Comparison of ENCODE assay signal across 22 cellular contexts in the genomic region with DNA sequence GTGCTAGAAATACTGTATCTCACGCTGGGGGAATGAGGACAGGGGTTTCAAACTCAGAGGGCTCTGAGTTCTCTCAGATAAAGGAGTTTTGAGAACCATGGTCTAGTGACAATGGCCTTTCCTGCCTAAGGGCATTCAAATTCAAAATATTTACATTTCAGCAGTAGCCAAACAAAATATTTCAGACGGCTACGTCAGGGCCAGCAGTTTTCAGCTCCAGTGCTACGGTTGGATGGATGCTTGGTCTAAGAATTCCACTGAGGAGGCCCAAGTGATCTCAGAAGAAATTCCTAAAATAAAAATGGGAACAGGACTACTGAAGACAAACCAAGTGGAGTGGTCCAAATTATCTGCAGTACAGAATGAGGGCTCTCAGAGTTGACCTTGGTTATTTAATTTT. TPM values are rescaled to one million over a fixed set of nuclear protein-coding genes. Genes with fewer than 3 reads are reported as not detected.
DNase-seq lines count a peak whose midpoint lies in the region; ATAC-seq, FAIRE-seq and TF ChIP-seq lines count a peak whose summit lies in the region.
"Had no signal": no experiment of that assay in that cellular context is flagged by ENCODE, and none has a peak within 500 bp of the region (broad histone marks: within the 10 kb centered on the region; RNA-seq: fewer than 3 reads in every experiment).

No MANE protein-coding gene starts in this region.

- no peak for TF ChIP-seq CTCF in HepG2 (CRISPR knock-in tag; IDR thresholded peaks at IDR 0.05)
- TF ChIP-seq CTCF in right lobe of liver (IDR thresholded peaks at IDR 0.05): no peak
- no peak for TF ChIP-seq CTCF in endothelial cell (IDR thresholded peaks at IDR 0.05; ENCODE audit: unreplicated experiment)

- H3K4me2 ChIP-seq in HepG2 (ENCODE audit: low read depth, low read length) (no peak overlapping the region), neuronal stem cell (ENCODE audit: insufficient read depth, low read length, poor library complexity, severe bottlenecking) (no peak overlapping the region)
- H3K4me2 ChIP-seq: PC-9 had no signal

- H2BK5ac ChIP-seq in neuronal stem cell (ENCODE audit: low read length): no peak overlapping the region

- no peak overlapping the region for H3K14ac ChIP-seq in neuronal stem cell (ENCODE audit: low read length)

- H3K79me1 ChIP-seq in neuronal stem cell (ENCODE audit: low read depth, low read length): no peaks in the 10 kb centered on the region

- 7% methylated on average over 4 of the region's 4 CpGs for WGBS in HepG2 (ENCODE audit: low lambda C conversion rate)
- 47% methylated on average over 4 of the region's 4 CpGs for WGBS in right lobe of liver (ENCODE audit: insufficient coverage, low coverage, low lambda C conversion rate, missing lambda C conversion rate)
- 65% methylated on average over 3 of the region's 4 CpGs for WGBS in HUES64
- 16 to 19% methylated on average over 4 of the region's 4 CpGs for whole genome bisulfite sequencing in aorta, 2 donors
- no CpG with 5 or more reads among the region's 4 CpGs for WGBS in neuronal stem cell (ENCODE audit: extremely low coverage in 2 of 2, insufficient read length in 2 of 2, insufficient replicate concordance in 1 of 2), 2 donors

- no peak overlapping the region for H3K18ac ChIP-seq in neuronal stem cell (ENCODE audit: low read length)

- H3K9me3 ChIP-seq in HepG2 (ENCODE audit: low read length) (no peaks in the 10 kb centered on the region), right lobe of liver (no peaks in the 10 kb centered on the region), HUES64 (ENCODE audit: insufficient read depth, low read depth, low read length) (no peaks in the 10 kb centered on the region), aorta (ENCODE audit: control insufficient read depth, low read length) (no peaks in the 10 kb centered on the region), neuronal stem cell (replicated peaks in 1 of 2; ENCODE audit: control insufficient read depth in 2 of 2, insufficient read depth in 1 of 2, low read depth in 1 of 2, low read length in 2 of 2) (peaks cover 0 to 12% of the 10 kb centered on the region in 2 donors)
- H3K9me3 ChIP-seq: HAP-1, SJSA1 had no signal

- intact Hi-C loops in HepG2 (cut with micrococcal nuclease; ENCODE audit: unreplicated experiment): no loop called here
- intact Hi-C loops in right lobe of liver (cut with DNase I): no loop called here
- intact Hi-C loops in aorta (cut with DNase I): no loop called here

- no peaks in the 10 kb centered on the region for H3K36me3 Mint-ChIP-seq in endothelial cell (ENCODE audit: low read depth, unreplicated experiment)
- H3K36me3 Mint-ChIP-seq: CD8-positive, alpha-beta memory T cell had no signal

- H2AFZ ChIP-seq in HepG2 (ENCODE audit: low read length) (no peak overlapping the region), neuronal stem cell (ENCODE audit: low read length) (no peak overlapping the region)
- H2AFZ ChIP-seq: PC-9 had no signal

- peaks cover 6% of the 10 kb centered on the region for H3K27me3 Mint-ChIP-seq in endothelial cell (ENCODE audit: unreplicated experiment)

- no peak overlapping the region for H2BK15ac ChIP-seq in neuronal stem cell (ENCODE audit: low read length)

- H3K27ac ChIP-seq in HepG2 (ENCODE audit: extremely low read length, insufficient read depth, low read length) (no peak overlapping the region), right lobe of liver (no peak overlapping the region), HUES64 (ENCODE audit: low read depth, low read length) (peak overlapping the region; percentile 62; the same call in 1 of the 2 replicates), aorta (ENCODE audit: low read depth in 1 of 2, low read length in 2 of 2) (no peak overlapping the region), neuronal stem cell (replicated peaks; ENCODE audit: low read length) (no peak overlapping the region)
- H3K27ac ChIP-seq: PC-9, SJSA1 had no signal

- no peaks in the 10 kb centered on the region for H3K9me3 Mint-ChIP-seq in endothelial cell (ENCODE audit: unreplicated experiment)
- H3K9me3 Mint-ChIP-seq: CD8-positive, alpha-beta memory T cell; T-helper 1 cell treated with Interleukin-12 subunit alpha and Interleukin-12 subunit beta and Interleukin-4 antibody, amounts not matched to agents 30 μg/mL and 1 μg/mL, for 36 hours had no signal

- DNase-seq in HepG2 (ENCODE audit: low spot score): no peak
- DNase-seq in right lobe of liver: no peak
- DNase-seq in astrocyte of the hippocampus (ENCODE audit: low read depth, low spot score): peak; percentile 45
- no peak for DNase-seq in aorta
- DNase-seq in endothelial cell (ENCODE audit: low spot score): no peak
- DNase-seq in neuronal stem cell (ENCODE audit: low spot score): no peak
- DNase-seq: ACHN; C1 segment of cervical spinal cord; CD8-positive, alpha-beta memory T cell; DND-41; NCI-H1105; NCI-H2029 treated with DMSO at 0.1 percent for 48 hours; NCI-H2171 treated with DMSO at 0.1 percent for 48 hours; NCI-H446; PC-9 had no signal

- H3K9ac ChIP-seq in HepG2 (ENCODE audit: insufficient read depth, low read depth, low read length): no peak overlapping the region
- no peak overlapping the region for H3K9ac ChIP-seq in HUES64 (ENCODE audit: low read depth, low read length)
- H3K9ac ChIP-seq in neuronal stem cell (ENCODE audit: low read depth, low read length, poor library complexity): no peak overlapping the region

- H4K8ac ChIP-seq in neuronal stem cell (ENCODE audit: low read depth, low read length): no peak overlapping the region

- H3K4me1 Mint-ChIP-seq in endothelial cell (ENCODE audit: unreplicated experiment): peaks cover 40% of the 10 kb centered on the region
- H3K4me1 Mint-ChIP-seq: CD8-positive, alpha-beta memory T cell had no signal

- no peaks in the 10 kb centered on the region for H3K36me3 ChIP-seq in HepG2 (replicated peaks in 1 of 2; ENCODE audit: control insufficient read depth in 1 of 2, insufficient read depth in 2 of 2, low read length in 2 of 2)
- H3K36me3 ChIP-seq in right lobe of liver: no peaks in the 10 kb centered on the region
- no peaks in the 10 kb centered on the region for H3K36me3 ChIP-seq in HUES64 (ENCODE audit: insufficient read depth, low read length)
- H3K36me3 ChIP-seq in aorta (ENCODE audit: control insufficient read depth in 1 of 2, insufficient read depth in 2 of 2, low read length in 1 of 2): no peaks in the 10 kb centered on the region
- no peaks in the 10 kb centered on the region for H3K36me3 ChIP-seq in neuronal stem cell (replicated peaks in 1 of 2; ENCODE audit: control insufficient read depth in 2 of 2, insufficient read depth in 2 of 2, low read length in 2 of 2)
- H3K36me3 ChIP-seq: HAP-1, SJSA1 had no signal

- in situ Hi-C loops in HepG2 (cut with HindIII; ENCODE audit: extremely low pct_ligation_motif_present, low pct_unique_long_range_greater_than_20kb): no loop called here

- no peak overlapping the region for H3K4me3 Mint-ChIP-seq in endothelial cell (ENCODE audit: unreplicated experiment)
- H3K4me3 Mint-ChIP-seq: CD8-positive, alpha-beta memory T cell; T-helper 1 cell treated with Interleukin-12 subunit alpha and Interleukin-12 subunit beta and Interleukin-4 antibody, amounts not matched to agents 30 μg/mL and 1 μg/mL, for 36 hours had no signal

- H2AK5ac ChIP-seq in neuronal stem cell (ENCODE audit: low read depth, low read length): no peak overlapping the region

- POLR2A ChIA-PET in HepG2 (lab: Yijun Ruan, JAX): no interaction called here

- FAIRE-seq in HepG2 (lab: Jason Lieb, UNC): no peak
- FAIRE-seq: HTR-8/SVneo, K562 had no signal

- no TSS peak for BruUV-seq in HepG2 (replicated peaks; lab: Mats Ljungman, UMichigan)

- no peak overlapping the region for H3K27ac Mint-ChIP-seq in endothelial cell (ENCODE audit: unreplicated experiment)
- H3K27ac Mint-ChIP-seq: T-helper 1 cell treated with Interleukin-12 subunit alpha and Interleukin-12 subunit beta and Interleukin-4 antibody, amounts not matched to agents 30 μg/mL and 1 μg/mL, for 36 hours had no signal

- no peak overlapping the region for H3K23ac ChIP-seq in neuronal stem cell (ENCODE audit: low read depth, low read length, poor library complexity)

- H4K91ac ChIP-seq in neuronal stem cell (ENCODE audit: low read depth, low read length, poor library complexity): no peak overlapping the region

- TF ChIP-seq POLR2A in HepG2 (IDR thresholded peaks at IDR 0.05; ENCODE audit: insufficient read depth in 1 of 2, low read depth in 2 of 2, low read length in 2 of 2): no peak
- no peak for TF ChIP-seq POLR2A in right lobe of liver (IDR thresholded peaks at IDR 0.05)

- H4K20me1 ChIP-seq in HepG2 (ENCODE audit: insufficient read depth, low read length): no peaks in the 10 kb centered on the region

- H3K4me3 ChIP-seq in HepG2 (replicated peaks in 1 of 3; ENCODE audit: insufficient read depth in 1 of 3, low read depth in 2 of 3, low read length in 3 of 3) (no peak overlapping the region), right lobe of liver (no peak overlapping the region), HUES64 (ENCODE audit: low read length) (no peak overlapping the region), aorta (ENCODE audit: low read length in 2 of 2) (no peak overlapping the region), neuronal stem cell (ENCODE audit: low read length in 2 of 2) (no peak overlapping the region)
- H3K4me3 ChIP-seq: HAP-1, K562, PC-9, SJSA1 had no signal

- TF ChIP-seq RAD21 in HepG2 (CRISPR knock-in tag; IDR thresholded peaks at IDR 0.05): no peak

- TF ChIP-seq EP300 in HepG2 (IDR thresholded peaks at IDR 0.05; ENCODE audit: low read depth in 2 of 2, low read length in 2 of 2) (no peak), HepG2 (CRISPR knock-in tag; IDR thresholded peaks at IDR 0.05; ENCODE audit: borderline replicate concordance) (no peak)

- H3K4me1 ChIP-seq in HepG2 (ENCODE audit: insufficient read depth, low read length) (peaks cover 18% of the 10 kb centered on the region; the same call in 1 of the 2 replicates), right lobe of liver (no peaks in the 10 kb centered on the region), HUES64 (ENCODE audit: insufficient read depth, low read length) (peaks cover 33% of the 10 kb centered on the region), aorta (ENCODE audit: control insufficient read depth in 1 of 2, insufficient read depth in 2 of 2, low read length in 2 of 2) (peaks cover 2 to 5% of the 10 kb centered on the region in 2 donors), neuronal stem cell (ENCODE audit: control insufficient read depth in 2 of 2, insufficient read depth in 1 of 2, low read depth in 1 of 2, low read length in 2 of 2) (peaks cover 1 to 8% of the 10 kb centered on the region in 2 donors)

- ATAC-seq in HepG2 (peak; percentile 44; the same call in 2 of the 3 replicates), right lobe of liver (no peak), aorta (ENCODE audit: low FRiP score) (peak; percentile 50), GM18909 (IDR thresholded peaks at IDR 0.05; ENCODE audit: poor library complexity, unreplicated experiment) (no peak)
- ATAC-seq: K562 had no signal

- no peak overlapping the region for H2BK12ac ChIP-seq in neuronal stem cell (ENCODE audit: low read length)

- no peak overlapping the region for H2BK120ac ChIP-seq in neuronal stem cell (ENCODE audit: low read depth, low read length)

- no peak overlapping the region for H3K4ac ChIP-seq in neuronal stem cell (ENCODE audit: low read length)

- CTCF ChIA-PET in HepG2 (lab: Yijun Ruan, JAX; ENCODE audit: low intra/inter-chr PET ratio, low total read pairs): no interaction called here

- H3K27me3 ChIP-seq in HepG2 (ENCODE audit: control insufficient read depth in 1 of 2, insufficient read depth in 2 of 2, low read length in 2 of 2) (peaks cover 0 to 8% of the 10 kb centered on the region in 2 experiments; a peak in 2 of 5 replicates), right lobe of liver (no peaks in the 10 kb centered on the region), HUES64 (ENCODE audit: insufficient read depth, low read length) (no peaks in the 10 kb centered on the region), aorta (ENCODE audit: control insufficient read depth in 1 of 2, insufficient read depth in 2 of 2, low read length in 1 of 2) (no peaks in the 10 kb centered on the region), neuronal stem cell (ENCODE audit: control insufficient read depth in 3 of 3, insufficient read depth in 3 of 3, low read depth in 1 of 3, low read length in 3 of 3) (no peaks in the 10 kb centered on the region)
- H3K27me3 ChIP-seq: SJSA1 had no signal

- no peaks in the 10 kb centered on the region for H3K79me2 ChIP-seq in HepG2 (ENCODE audit: insufficient read depth, low read length)

RNA-seq across cellular contexts. Expression of a gene that starts 41.1 kb away (rescaled TPM):
- total RNA-seq in HepG2 (2016; rRNA removed; fragmentation: Illumina TruSeq; extraction: Trizol): not detected in 2 replicates
- not detected in 2 replicates for total RNA-seq in HepG2 (2016; cell fraction: cytosol; rRNA removed; fragmentation: Illumina TruSeq; extraction: Trizol; ENCODE audit: low read depth)
- total RNA-seq in HepG2 (2016; cell fraction: insoluble cytoplasmic fraction; rRNA removed; fragmentation: Illumina TruSeq; extraction: Trizol): not detected in 2 replicates
- not detected in 2 replicates for total RNA-seq in HepG2 (2016; cell fraction: membrane; rRNA removed; fragmentation: Illumina TruSeq; extraction: Trizol)
- not detected in 2 replicates for total RNA-seq in HepG2 (2016; cell fraction: nucleus; rRNA removed; fragmentation: Illumina TruSeq; extraction: Trizol)
- not detected in 2 replicates for polyA plus RNA-seq in HepG2 (2011; rRNA removed)
- polyA plus RNA-seq in HepG2 (2011; cell fraction: cytosol; rRNA removed): not detected in 2 replicates
- polyA plus RNA-seq in HepG2 (2011; cell fraction: nucleus; rRNA removed): not detected in 2 replicates
- polyA plus RNA-seq in HepG2 (2012): not detected in 2 replicates
- not detected in 2 replicates for polyA plus RNA-seq in HepG2 (2016; cell fraction: cytosol; fragmentation: Illumina TruSeq; extraction: Trizol; ENCODE audit: low read depth)
- polyA plus RNA-seq in HepG2 (2016; cell fraction: insoluble cytoplasmic fraction; fragmentation: Illumina TruSeq; extraction: Trizol; ENCODE audit: low read depth): not detected in 2 replicates
- not detected in 2 replicates for polyA plus RNA-seq in HepG2 (2016; cell fraction: membrane; fragmentation: Illumina TruSeq; extraction: Trizol; ENCODE audit: low read depth)
- polyA plus RNA-seq in HepG2 (2016; cell fraction: nucleus; fragmentation: Illumina TruSeq; extraction: Trizol; ENCODE audit: insufficient read depth, low read depth): 0.23 TPM in 1 of 2 replicates, not detected in the other
- polyA minus RNA-seq in HepG2 (2011; rRNA and poly(A)+ RNA removed; ENCODE audit: low replicate concordance): not detected in 2 replicates
- not detected in 2 replicates for polyA minus RNA-seq in HepG2 (2011; cell fraction: cytosol; rRNA and poly(A)+ RNA removed)
- not detected in 2 replicates for polyA minus RNA-seq in HepG2 (2011; cell fraction: nucleus; rRNA and poly(A)+ RNA removed)
- total RNA-seq in right lobe of liver: not detected
- 0.55 TPM for polyA plus RNA-seq in HUES64 (2013, experiment 1 of 2)
- 0.70 TPM for polyA plus RNA-seq in HUES64 (2013, experiment 2 of 2)
- total RNA-seq in aorta: 1 to 10 TPM; 1.7 to 6.0 TPM
- polyA plus RNA-seq in aorta: 1 to 10 TPM; 1.5 to 4.1 TPM
- total RNA-seq in endothelial cell (ENCODE audit: unreplicated experiment): 0.23 TPM
- polyA plus RNA-seq in neuronal stem cell (2013, experiment 1 of 2): 0.17 TPM
- polyA plus RNA-seq in neuronal stem cell (2013, experiment 2 of 2): 0.26 TPM
- total RNA-seq: CD8-positive, alpha-beta memory T cell had no signal
- polyA plus RNA-seq: CD8-positive, alpha-beta memory T cell had no signal

Comparison
In these comparisons a context has a peak if more than half of its experiments do, and no peak if none do; other contexts are left out.
1. ATAC-seq: peak in HepG2 (single experiment) and aorta (single experiment); none in right lobe of liver (0 of 4) and GM18909 (single experiment).